18 cellular contexts compared by ENCODE assay signal in the genomic region with DNA sequence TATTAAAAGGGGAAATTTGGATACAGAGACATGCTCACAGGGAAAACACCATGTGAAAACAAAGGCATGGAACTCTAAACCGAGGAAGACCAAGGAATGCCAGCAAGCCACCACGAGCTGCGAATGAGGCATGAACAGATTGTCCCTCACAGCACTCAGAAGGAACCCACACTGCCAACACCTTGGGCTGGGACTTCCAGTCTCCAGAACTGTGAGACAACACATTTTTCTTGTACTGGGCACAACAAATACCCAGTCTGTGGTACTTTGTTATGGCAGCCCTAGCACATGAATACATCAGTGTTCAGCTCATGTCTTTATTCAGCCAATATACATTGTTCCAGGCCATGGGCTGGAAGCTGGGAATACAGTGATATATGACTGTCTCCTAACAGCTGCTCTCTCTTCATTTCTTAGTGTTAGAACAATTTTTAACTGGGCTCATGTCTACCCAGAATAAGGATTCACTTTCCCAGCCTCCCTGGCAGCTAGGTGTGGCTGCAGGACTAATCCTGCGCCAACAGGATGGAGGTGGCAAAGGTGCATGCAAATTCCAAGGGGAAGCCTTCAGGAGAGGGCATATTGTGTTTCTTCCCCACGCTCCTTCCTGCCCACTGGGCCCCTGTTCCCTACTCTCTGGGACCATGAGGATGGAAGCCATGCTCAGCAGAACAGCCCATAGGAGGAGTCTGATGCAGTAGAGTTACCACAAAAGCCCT. TPM values are rescaled to one million over a fixed set of nuclear protein-coding genes. Genes with fewer than 3 reads are reported as not detected.
A peak's percentile ranks its signal among the peaks of the same experiment; 100 is the strongest.
DNase-seq lines count a peak whose midpoint lies in the region; ATAC-seq, FAIRE-seq and TF ChIP-seq lines count a peak whose summit lies in the region.
"Had no signal": no experiment of that assay in that cellular context is flagged by ENCODE, and none has a peak within 500 bp of the region (broad histone marks: within the 10 kb centered on the region; RNA-seq: fewer than 3 reads in every experiment).

No MANE protein-coding gene starts in this region.

- H3K27me3 ChIP-seq in H7 (ENCODE audit: control insufficient read depth, insufficient read depth, low read length) (no peaks in the 10 kb centered on the region), K562 (ENCODE audit: control insufficient read depth in 2 of 2, insufficient read depth in 2 of 2, low read length in 2 of 2) (no peaks in the 10 kb centered on the region), mesenchymal stem cell (ENCODE audit: control insufficient read depth in 1 of 2, insufficient read depth in 1 of 2, low read length in 2 of 2) (no peaks in the 10 kb centered on the region), heart right ventricle (no peaks in the 10 kb centered on the region)

- TF ChIP-seq CTCF in K562 (IDR thresholded peaks at IDR 0.05 in 2 of 3, conservative IDR thresholded peaks at IDR 0.05 in 1 of 3; ENCODE audit: insufficient read depth in 2 of 3, low read depth in 1 of 3, low read length in 3 of 3) (no peak), heart right ventricle (IDR thresholded peaks at IDR 0.05) (no peak)

- no peak overlapping the region for H2BK12ac ChIP-seq in mesenchymal stem cell (ENCODE audit: low read length in 2 of 2)

- no peak overlapping the region for H4K8ac ChIP-seq in mesenchymal stem cell (ENCODE audit: low read length)

- H3K18ac ChIP-seq in mesenchymal stem cell (ENCODE audit: low read depth in 1 of 2, low read length in 2 of 2): no peak overlapping the region

- WGBS in K562 (ENCODE audit: insufficient coverage, low coverage, missing lambda C conversion rate): 32% methylated on average over 5 of the region's 5 CpGs
- WGBS in mesenchymal stem cell: 98% methylated on average over 5 of the region's 5 CpGs
- WGBS in heart right ventricle, 2 donors: 93 to 99% methylated on average over 5 of the region's 5 CpGs

- CTCF ChIA-PET in K562 (lab: Yijun Ruan, JAX; ENCODE audit: low intra/inter-chr PET ratio): no interaction called here

- H3K27ac ChIP-seq in K562 (ENCODE audit: extremely low read depth, low read depth, low read length): no peak overlapping the region
- H3K27ac ChIP-seq in mesenchymal stem cell (ENCODE audit: low read length, poor library complexity, severe bottlenecking): no peak overlapping the region
- H3K27ac ChIP-seq in heart right ventricle: no peak overlapping the region

- TF ChIP-seq RAD21 in K562 (CRISPR knock-in tag; conservative IDR thresholded peaks at IDR 0.05 in 1 of 2, IDR thresholded peaks at IDR 0.05 in 1 of 2): no peak

- H3K9me1 ChIP-seq in K562 (ENCODE audit: control insufficient read depth, insufficient read depth, low read length): no peaks in the 10 kb centered on the region

- DNase-seq in H7 (peak; percentile 10), K562 (ENCODE audit: extremely low read depth in 1 of 4, low spot score in 3 of 4) (no peak), mesenchymal stem cell (no peak), superior temporal gyrus (ENCODE audit: extremely low spot score) (peak; percentile 57), heart right ventricle (no peak), HTR-8/SVneo (ENCODE audit: insufficient read length, low spot score) (no peak), NCI-H2081 treated with DMSO at 0.1 percent for 48 hours (lab: John Stamatoyannopoulos, UW) (no peak)
- DNase-seq: C1 segment of cervical spinal cord; Calu3; CD4-positive, alpha-beta T cell; DMS 273 treated with DMSO at 0.1 percent for 48 hours; DMS79; GOT3 had no signal

- H3K23ac ChIP-seq in mesenchymal stem cell (ENCODE audit: low read length in 2 of 2): no peak overlapping the region

- no peak for TF ChIP-seq EP300 in K562 (IDR thresholded peaks at IDR 0.05; ENCODE audit: low read length)

- H3K4me2 ChIP-seq in K562 (ENCODE audit: insufficient read depth, low read length) (no peak overlapping the region), mesenchymal stem cell (ENCODE audit: low read length, poor library complexity, severe bottlenecking) (no peak overlapping the region)

- H3K4me3 ChIP-seq in H7 (ENCODE audit: insufficient read depth, low read depth, low read length) (no peak overlapping the region), K562 (no peak overlapping the region), mesenchymal stem cell (ENCODE audit: insufficient read depth in 1 of 2, low read depth in 1 of 2, low read length in 2 of 2) (no peak overlapping the region), heart right ventricle (no peak overlapping the region)
- H3K4me3 ChIP-seq: GM12878, HAP-1 had no signal

- H2BK120ac ChIP-seq in mesenchymal stem cell (ENCODE audit: low read depth, low read length): no peak overlapping the region

- no peaks in the 10 kb centered on the region for H3K9me3 ChIP-seq in K562 (replicated peaks; ENCODE audit: control insufficient read depth, insufficient read depth, low read depth, low read length)
- no peaks in the 10 kb centered on the region for H3K9me3 ChIP-seq in mesenchymal stem cell (ENCODE audit: control insufficient read depth, low read length)
- no peaks in the 10 kb centered on the region for H3K9me3 ChIP-seq in heart right ventricle
- H3K9me3 ChIP-seq: HAP-1 had no signal

- no peak for TF ChIP-seq POLR2A in K562 (conservative IDR thresholded peaks at IDR 0.05)

- in situ Hi-C loops in K562 (cut with MboI): no loop called here

- no peaks in the 10 kb centered on the region for H3K79me2 ChIP-seq in K562 (ENCODE audit: control insufficient read depth, insufficient read depth, low read length)

- no peak for FAIRE-seq in K562 (lab: Jason Lieb, UNC)
- no peak for FAIRE-seq in HTR-8/SVneo (lab: Jason Lieb, UNC)
- FAIRE-seq: A204.1, GM12878, GM18507 had no signal

- no peak for ATAC-seq in K562
- ATAC-seq in heart right ventricle: no peak
- ATAC-seq: GM12878 had no signal

- H3K9ac ChIP-seq in K562 (ENCODE audit: insufficient read depth in 1 of 2, low read depth in 2 of 2, low read length in 2 of 2) (no peak overlapping the region), mesenchymal stem cell (ENCODE audit: low read length) (no peak overlapping the region)

- H3K4ac ChIP-seq in mesenchymal stem cell (ENCODE audit: low read depth in 1 of 2, low read length in 2 of 2): peak overlapping the region in 1 of 2 experiments; percentile 31

- intact Hi-C loops in K562 (cut with micrococcal nuclease): no loop called here
- intact Hi-C loops in heart right ventricle (cut with DNase I): no loop called here

- H3K4me1 ChIP-seq in K562 (replicated peaks in 1 of 2; ENCODE audit: control insufficient read depth in 2 of 2, insufficient read depth in 2 of 2, low read length in 2 of 2) (no peaks in the 10 kb centered on the region; a peak in 1 of 5 replicates), mesenchymal stem cell (ENCODE audit: control insufficient read depth, insufficient read depth, low read depth, low read length) (no peaks in the 10 kb centered on the region), heart right ventricle (peaks cover 0 to 13% (median 4%) of the 10 kb centered on the region in 9 donors)
- H3K4me1 ChIP-seq: HAP-1 had no signal

- no peaks in the 10 kb centered on the region for H4K20me1 ChIP-seq in K562 (replicated peaks; ENCODE audit: control insufficient read depth, insufficient read depth, low read length)

- no peak overlapping the region for H2BK5ac ChIP-seq in mesenchymal stem cell (ENCODE audit: low read depth, low read length, poor library complexity, severe bottlenecking)

- H2BK15ac ChIP-seq in mesenchymal stem cell (ENCODE audit: low read depth, poor library complexity, severe bottlenecking): peak overlapping the region; percentile 61

- H3K14ac ChIP-seq in mesenchymal stem cell (ENCODE audit: low read length in 2 of 2): no peak overlapping the region

- H3K36me3 ChIP-seq in H7 (replicated peaks; ENCODE audit: control insufficient read depth, insufficient read depth, low read length) (no peaks in the 10 kb centered on the region), K562 (ENCODE audit: control insufficient read depth, insufficient read depth, low read length) (no peaks in the 10 kb centered on the region), mesenchymal stem cell (ENCODE audit: control insufficient read depth in 1 of 2, insufficient read depth in 2 of 2, low read depth in 1 of 2, low read length in 2 of 2) (no peaks in the 10 kb centered on the region), heart right ventricle (no peaks in the 10 kb centered on the region)
- H3K36me3 ChIP-seq: HAP-1 had no signal

- no peak overlapping the region for H2AK5ac ChIP-seq in mesenchymal stem cell (ENCODE audit: low read length, severe bottlenecking)

- BruUV-seq in K562 (replicated peaks; lab: Mats Ljungman, UMichigan): no TSS peak

- H2AFZ ChIP-seq in K562 (ENCODE audit: low read depth, low read length) (peak overlapping the region; percentile 3; the same call in 1 of the 2 replicates), mesenchymal stem cell (ENCODE audit: low read depth, low read length) (no peak overlapping the region)

- no peak overlapping the region for H4K91ac ChIP-seq in mesenchymal stem cell (ENCODE audit: low read length)

- POLR2A ChIA-PET in K562 (lab: Yijun Ruan, JAX): interaction anchor here (0.7 kb wide), 1 partner anchor 336 kb away, joined by 3 read pairs; no protein-coding TSS in a partner anchor

- H3K79me1 ChIP-seq in mesenchymal stem cell (replicated peaks; ENCODE audit: low read length, poor library complexity, severe bottlenecking): no peaks in the 10 kb centered on the region

RNA-seq across cellular contexts. Expression of gene STPG4, which starts 59.6 kb away (rescaled TPM):
- not detected in 2 replicates for total RNA-seq in H7 (2014; rRNA removed; shearing (Covaris generic))
- 0.51 and 0.72 TPM in 2 replicates for total RNA-seq in K562 (2011; cell fraction: chromatin; rRNA removed; ENCODE audit: low replicate concordance)
- total RNA-seq in K562 (2011; cell fraction: nucleolus; rRNA removed): 0.79 TPM in 1 of 2 replicates, not detected in the other
- total RNA-seq in K562 (2011; cell fraction: nucleoplasm; rRNA removed): not detected in 2 replicates
- total RNA-seq in K562 (2014; rRNA removed): 0.68 TPM in 1 of 2 replicates, not detected in the other
- 0.22 and 0.38 TPM in 2 replicates for total RNA-seq in K562 (2014; rRNA removed; fragmentation: Illumina TruSeq; extraction: Trizol)
- not detected in 2 replicates for total RNA-seq in K562 (2015; rRNA removed; fragmentation: Illumina TruSeq; extraction: Trizol)
- not detected in 2 replicates for total RNA-seq in K562 (2021)
- polyA plus RNA-seq in K562 (2011; rRNA removed): not detected in 2 replicates
- not detected in 2 replicates for polyA plus RNA-seq in K562 (2011; cell fraction: cytosol; rRNA removed)
- 0.24 TPM in 1 of 2 replicates, not detected in the other for polyA plus RNA-seq in K562 (2011; cell fraction: nucleus; rRNA removed)
- 0.26 TPM in 1 of 2 replicates, not detected in the other for polyA plus RNA-seq in K562 (2012)
- 0.10 TPM in 1 of 2 replicates, not detected in the other for polyA plus RNA-seq in K562 (2014; fragmentation: Illumina TruSeq; extraction: Trizol)
- polyA plus RNA-seq in K562 (2014; fragmentation: Nextera tagmentation; extraction: Ambion mirVana): not detected
- 0.28 TPM in 1 of 2 replicates, not detected in the other for polyA plus RNA-seq in K562 (2014; rRNA removed)
- 0.33 and 0.39 TPM in 2 replicates for polyA minus RNA-seq in K562 (2011; rRNA and poly(A)+ RNA removed)
- polyA minus RNA-seq in K562 (2011; cell fraction: cytosol; rRNA and poly(A)+ RNA removed): not detected in 2 replicates
- polyA minus RNA-seq in K562 (2011; cell fraction: nucleus; rRNA and poly(A)+ RNA removed): 0.44 TPM in 1 of 2 replicates, not detected in the other
- polyA plus RNA-seq in mesenchymal stem cell (2013, experiment 1 of 2): 0.06 TPM
- polyA plus RNA-seq in mesenchymal stem cell (2013, experiment 2 of 2): 0.05 TPM
- total RNA-seq in heart right ventricle: under 1 TPM in 2 of 10 donors, not detected in 8; 0.44 to 0.45 TPM
- under 1 TPM in 1 of 2 donors, not detected in 1; 0.06 TPM for polyA plus RNA-seq in heart right ventricle
- total RNA-seq: CD4-positive, alpha-beta T cell; G401 had no signal

Comparison
In these comparisons a context has a peak if more than half of its experiments do, and no peak if none do; other contexts are left out.
1. DNase-seq: peak in H7 (single experiment) and superior temporal gyrus (single experiment); none in K562 (0 of 4), mesenchymal stem cell (single experiment), heart right ventricle (0 of 2), HTR-8/SVneo (single experiment) and NCI-H2081 treated with DMSO at 0.1 percent for 48 hours (single experiment).